In genomic region chr20:31572042-31572700, GRCh38 we compare ENCODE assay signal across 8 cellular contexts. TPM values are rescaled to one million over a fixed set of nuclear protein-coding genes. Genes with fewer than 3 reads are reported as not detected.
DNase-seq lines count a peak whose midpoint lies in the region; ATAC-seq and TF ChIP-seq lines count a peak whose summit lies in the region.

No MANE protein-coding gene starts in this region.

- peak overlapping the region; percentile 82 for H3K4me2 ChIP-seq in GM23338

- peak overlapping the region; percentile 90 to 96 (median 93) for H3K27ac Mint-ChIP-seq in CD4-positive, CD25-positive, alpha-beta regulatory T cell
- H3K27ac Mint-ChIP-seq in GM23338 = peak overlapping the region; percentile 97

- 0 out of 2 replicates have a peak, but pooled peaks cover 4% of the 10 kb centered on the region for H3K79me2 ChIP-seq in GM23338 (replicated peaks; ENCODE audit: insufficient read depth)

- peak overlapping the region; percentile 70 for H3K9ac ChIP-seq in rectal smooth muscle tissue (ENCODE audit: low read length)

- peaks cover under 1 to 32% (median 21%) of the 10 kb centered on the region in 4 donors for H3K4me1 Mint-ChIP-seq in CD4-positive, CD25-positive, alpha-beta regulatory T cell
- H3K4me1 Mint-ChIP-seq in GM23338 = peaks cover 63% of the 10 kb centered on the region

- no peaks in the 10 kb centered on the region for H3K9me2 ChIP-seq in GM23338 (ENCODE audit: insufficient read depth)

- peaks cover 59% of the 10 kb centered on the region for H3F3A ChIP-seq in GM23338 (replicated peaks; ENCODE audit: low read depth)

- H3K9me3 Mint-ChIP-seq in CD4-positive, CD25-positive, alpha-beta regulatory T cell = no peaks in the 10 kb centered on the region
- peaks cover 7% of the 10 kb centered on the region; the same call in 2 of the 3 replicates for H3K9me3 Mint-ChIP-seq in GM23338

- ATAC-seq in CD4-positive, CD25-positive, alpha-beta regulatory T cell (ENCODE audit: low read depth in 2 of 2) = no peak
- peak; percentile 28 for ATAC-seq in GM23338

- peaks cover 2% of the 10 kb centered on the region for H3K36me3 ChIP-seq in CD4-positive, CD25-positive, alpha-beta regulatory T cell (ENCODE audit: control insufficient read depth, insufficient read depth, low read length)
- H3K36me3 ChIP-seq in GM23338 (ENCODE audit: insufficient read depth) = 0 out of 2 replicates have a peak, but pooled peaks cover 3% of the 10 kb centered on the region
- 0 out of 2 replicates have a peak, but pooled peaks cover 4% of the 10 kb centered on the region for H3K36me3 ChIP-seq in SJCRH30
- peaks cover 4% of the 10 kb centered on the region for H3K36me3 ChIP-seq in rectal smooth muscle tissue (ENCODE audit: control insufficient read depth, insufficient read depth, low read length)

- H3K27me3 ChIP-seq in CD4-positive, CD25-positive, alpha-beta regulatory T cell (ENCODE audit: control insufficient read depth, insufficient read depth, low read length) = no peaks in the 10 kb centered on the region
- H3K27me3 ChIP-seq in GM23338 (ENCODE audit: insufficient read depth) (no peaks in the 10 kb centered on the region), SJCRH30 (no peaks in the 10 kb centered on the region), rectal smooth muscle tissue (ENCODE audit: control insufficient read depth, insufficient read depth, low read length) (no peaks in the 10 kb centered on the region)

- peak overlapping the region; percentile 75 for H3K4me3 ChIP-seq in CD4-positive, CD25-positive, alpha-beta regulatory T cell (ENCODE audit: low read depth, low read length)
- H3K4me3 ChIP-seq in GM23338 = peak overlapping the region; percentile 53
- H3K4me3 ChIP-seq in SJCRH30 = peak overlapping the region; percentile 59
- peak overlapping the region; percentile 12 for H3K4me3 ChIP-seq in fibroblast of mammary gland (ENCODE audit: control insufficient read depth, low read depth, low read length)
- peak overlapping the region; percentile 63 for H3K4me3 ChIP-seq in rectal smooth muscle tissue (ENCODE audit: low read length)

- peaks cover 15% of the 10 kb centered on the region for H3K4me1 ChIP-seq in CD4-positive, CD25-positive, alpha-beta regulatory T cell (ENCODE audit: control insufficient read depth, insufficient read depth, low read length, poor library complexity, severe bottlenecking)
- H3K4me1 ChIP-seq in GM23338 (ENCODE audit: insufficient read depth) (peaks cover 73% of the 10 kb centered on the region), SJCRH30 (peaks cover 20% of the 10 kb centered on the region), rectal smooth muscle tissue (ENCODE audit: control insufficient read depth, insufficient read depth, low read length) (peaks cover 6% of the 10 kb centered on the region)

- TF ChIP-seq CTCF in GM23338 (conservative IDR thresholded peaks at IDR 0.05; ENCODE audit: low read depth in 2 of 2) (peak in 1 of 2 experiments; percentile 45; a peak in 2 of 4 replicates), fibroblast of mammary gland (conservative IDR thresholded peaks at IDR 0.05; ENCODE audit: control insufficient read depth, insufficient read depth, low read depth, low read length) (no peak)

- H4K20me1 ChIP-seq in GM23338 (replicated peaks; ENCODE audit: insufficient read depth) = peaks cover 6% of the 10 kb centered on the region; the same call in 1 of the 2 replicates

- peak overlapping the region; percentile 85 to 93 (median 88) for H3K4me3 Mint-ChIP-seq in CD4-positive, CD25-positive, alpha-beta regulatory T cell
- peak overlapping the region; percentile 68 for H3K4me3 Mint-ChIP-seq in GM23338

- H3K27me3 Mint-ChIP-seq in CD4-positive, CD25-positive, alpha-beta regulatory T cell = no peaks in the 10 kb centered on the region
- H3K27me3 Mint-ChIP-seq in GM23338 (ENCODE audit: insufficient read depth, low read depth, poor library complexity) = peaks cover 47% of the 10 kb centered on the region

- no peak overlapping the region for H2AFZ ChIP-seq in GM23338

- H3K36me3 Mint-ChIP-seq in CD4-positive, CD25-positive, alpha-beta regulatory T cell = peaks cover 3% of the 10 kb centered on the region
- peaks cover 32% of the 10 kb centered on the region for H3K36me3 Mint-ChIP-seq in GM23338 (ENCODE audit: low read depth)

- H3K9me3 ChIP-seq in CD4-positive, CD25-positive, alpha-beta regulatory T cell (ENCODE audit: control insufficient read depth in 2 of 2, low read length in 2 of 2) = no peaks in the 10 kb centered on the region
- H3K9me3 ChIP-seq in SJCRH30 (replicated peaks) = no peaks in the 10 kb centered on the region

- DNase-seq in CD4-positive, CD25-positive, alpha-beta regulatory T cell = peak in 1 of 3 donors; percentile 30
- peak; percentile 80 for DNase-seq in GM23338 (ENCODE audit: low spot score)
- DNase-seq in SJCRH30 = no peak
- DNase-seq in fibroblast of mammary gland (ENCODE audit: low read depth) = no peak
- DNase-seq in activated CD8-positive, alpha-beta memory T cell treated with anti-CD3 and anti-CD28 coated beads for 24 hours = no peak
- DNase-seq in NCI-H510A (lab: John Stamatoyannopoulos, UW) = no peak
- DNase-seq in NCI-H2196 treated with DMSO at 0.1 percent for 48 hours (lab: John Stamatoyannopoulos, UW; ENCODE audit: unreplicated experiment) = no peak

- peak overlapping the region; percentile 78 for H3K27ac ChIP-seq in CD4-positive, CD25-positive, alpha-beta regulatory T cell (ENCODE audit: insufficient read depth, low read length, poor library complexity, severe bottlenecking)
- H3K27ac ChIP-seq in GM23338 (ENCODE audit: low read depth) (peak overlapping the region; percentile 98), SJCRH30 (peak overlapping the region; percentile 65), rectal smooth muscle tissue (ENCODE audit: low read depth, low read length) (peak overlapping the region; percentile 85)

TF ChIP-seq in GM23338, 12 proteins besides CTCF, POLR2A, EP300 and RAD21 (continues in another document):
- no peak for TF ChIP-seq CREB1 (CRISPR knock-in tag; IDR thresholded peaks at IDR 0.05; ENCODE audit: low read depth)

RNA-seq across cellular contexts. Expression of gene ID1, which starts 32.9 kb away (rescaled TPM):
- total RNA-seq in CD4-positive, CD25-positive, alpha-beta regulatory T cell = 9.4 TPM
- 1 to 10 TPM in 2 of 4 donors, under 1 TPM in 2; 0.71 to 2.6 (median 0.91) TPM for polyA plus RNA-seq in CD4-positive, CD25-positive, alpha-beta regulatory T cell
- total RNA-seq in GM23338 (2014; rRNA removed; shearing (Covaris generic)) = 452 and 479 TPM in 2 replicates
- polyA plus RNA-seq in GM23338 (2016; fragmentation: Nextera tagmentation; extraction: Ambion mirVana) = 221 and 224 TPM in 2 replicates
- total RNA-seq in SJCRH30 (2014; rRNA removed; shearing (Covaris generic)) = 71.6 and 73.9 TPM in 2 replicates

RNA-seq across cellular contexts. Expression of gene HM13, which starts 57.9 kb away (rescaled TPM):
- 111 TPM for total RNA-seq in CD4-positive, CD25-positive, alpha-beta regulatory T cell
- polyA plus RNA-seq in CD4-positive, CD25-positive, alpha-beta regulatory T cell = 100 to 1,000 TPM; 119 to 142 (median 137) TPM
- 103 and 126 TPM in 2 replicates for total RNA-seq in GM23338 (2014; rRNA removed; shearing (Covaris generic))
- polyA plus RNA-seq in GM23338 (2016; fragmentation: Nextera tagmentation; extraction: Ambion mirVana) = 147 and 150 TPM in 2 replicates
- 101 and 105 TPM in 2 replicates for total RNA-seq in SJCRH30 (2014; rRNA removed; shearing (Covaris generic))

Comparison
In these comparisons a context has a peak if more than half of its experiments do, and no peak if none do; other contexts are left out.
1. H3K4me3 ChIP-seq: peak in every context shown above with its lines; median percentile 75 in CD4-positive, CD25-positive, alpha-beta regulatory T cell; 63 in rectal smooth muscle tissue; 59 in SJCRH30; 53 in GM23338; 12 in fibroblast of mammary gland.